In genomic region chr12:48176417-48176751, GRCh38 we compare ENCODE assay signal across 1 cellular context.
TF ChIP-seq lines count a peak whose summit lies in the region.

No MANE protein-coding gene starts in this region.

TF ChIP-seq in SK-N-SH, 30 proteins besides CTCF, POLR2A, EP300 and RAD21:
- TF ChIP-seq, protein P1, sequence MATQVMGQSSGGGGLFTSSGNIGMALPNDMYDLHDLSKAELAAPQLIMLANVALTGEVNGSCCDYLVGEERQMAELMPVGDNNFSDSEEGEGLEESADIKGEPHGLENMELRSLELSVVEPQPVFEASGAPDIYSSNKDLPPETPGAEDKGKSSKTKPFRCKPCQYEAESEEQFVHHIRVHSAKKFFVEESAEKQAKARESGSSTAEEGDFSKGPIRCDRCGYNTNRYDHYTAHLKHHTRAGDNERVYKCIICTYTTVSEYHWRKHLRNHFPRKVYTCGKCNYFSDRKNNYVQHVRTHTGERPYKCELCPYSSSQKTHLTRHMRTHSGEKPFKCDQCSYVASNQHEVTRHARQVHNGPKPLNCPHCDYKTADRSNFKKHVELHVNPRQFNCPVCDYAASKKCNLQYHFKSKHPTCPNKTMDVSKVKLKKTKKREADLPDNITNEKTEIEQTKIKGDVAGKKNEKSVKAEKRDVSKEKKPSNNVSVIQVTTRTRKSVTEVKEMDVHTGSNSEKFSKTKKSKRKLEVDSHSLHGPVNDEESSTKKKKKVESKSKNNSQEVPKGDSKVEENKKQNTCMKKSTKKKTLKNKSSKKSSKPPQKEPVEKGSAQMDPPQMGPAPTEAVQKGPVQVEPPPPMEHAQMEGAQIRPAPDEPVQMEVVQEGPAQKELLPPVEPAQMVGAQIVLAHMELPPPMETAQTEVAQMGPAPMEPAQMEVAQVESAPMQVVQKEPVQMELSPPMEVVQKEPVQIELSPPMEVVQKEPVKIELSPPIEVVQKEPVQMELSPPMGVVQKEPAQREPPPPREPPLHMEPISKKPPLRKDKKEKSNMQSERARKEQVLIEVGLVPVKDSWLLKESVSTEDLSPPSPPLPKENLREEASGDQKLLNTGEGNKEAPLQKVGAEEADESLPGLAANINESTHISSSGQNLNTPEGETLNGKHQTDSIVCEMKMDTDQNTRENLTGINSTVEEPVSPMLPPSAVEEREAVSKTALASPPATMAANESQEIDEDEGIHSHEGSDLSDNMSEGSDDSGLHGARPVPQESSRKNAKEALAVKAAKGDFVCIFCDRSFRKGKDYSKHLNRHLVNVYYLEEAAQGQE (IDR thresholded peaks at IDR 0.05; ENCODE audit: low read depth, low read length), result no peak
